8 cellular contexts compared by ENCODE assay signal in genomic region chr6:84428300-84428907, GRCh38.
DNase-seq lines count a peak whose midpoint lies in the region; ATAC-seq, FAIRE-seq and TF ChIP-seq lines count a peak whose summit lies in the region.

No MANE protein-coding gene starts in this region.

- H3K36me3 Mint-ChIP-seq in neural crest cell (ENCODE audit: low read depth) = no peaks in the 10 kb centered on the region

- no peak overlapping the region for H2AFZ ChIP-seq in endothelial cell of umbilical vein (ENCODE audit: low read depth, low read length)

- H3K4me1 ChIP-seq in BE2C (no peaks in the 10 kb centered on the region), endothelial cell of umbilical vein (ENCODE audit: control insufficient read depth, extremely low read depth, insufficient read depth, low read length) (no peaks in the 10 kb centered on the region)

- H3K4me2 ChIP-seq in endothelial cell of umbilical vein (ENCODE audit: insufficient read depth, low read length) = no peak overlapping the region

- H3K27me3 ChIP-seq in BE2C (peaks cover 29% of the 10 kb centered on the region), endothelial cell of umbilical vein (ENCODE audit: control insufficient read depth in 2 of 2, insufficient read depth in 2 of 2, low read length in 2 of 2) (no peaks in the 10 kb centered on the region)

- H3K4me3 ChIP-seq in BE2C (ENCODE audit: low read depth, low read length) = no peak overlapping the region
- no peak overlapping the region for H3K4me3 ChIP-seq in endothelial cell of umbilical vein (replicated peaks in 1 of 3; ENCODE audit: insufficient read depth in 1 of 3, low read depth in 1 of 3, low read length in 3 of 3)

- intact Hi-C loops in endothelial cell of umbilical vein (cut with micrococcal nuclease) = loop anchor here (1.0 to 2.0 kb wide), 7 partner anchors 64 to 539 kb away; no protein-coding TSS in a partner anchor

- dilution Hi-C loops in endothelial cell of umbilical vein (cut with MboI; ENCODE audit: extremely low pct_ligation_motif_present, low sequenced_read_pairs) = no loop called here

- peak; percentile 72 for ATAC-seq in HG03442 (IDR thresholded peaks at IDR 0.05; ENCODE audit: unreplicated experiment)
- no peak for ATAC-seq in GM21447 (IDR thresholded peaks at IDR 0.05; ENCODE audit: unreplicated experiment)

- CTCF ChIA-PET in endothelial cell of umbilical vein (lab: Charles Lee) = interaction anchor here (0.6 to 4.1 kb wide), 41 partner anchors 9 to 896 kb away, joined by 3 to 67 read pairs (median 5); partner anchors contain the start of gene TBX18

- H3K27ac ChIP-seq in endothelial cell of umbilical vein (ENCODE audit: insufficient read depth, low read depth, low read length) = no peak overlapping the region

- TF ChIP-seq CTCF in BE2C (IDR thresholded peaks at IDR 0.05; ENCODE audit: low read depth, low read length) (peak; percentile 96), endothelial cell of umbilical vein (IDR thresholded peaks at IDR 0.05; ENCODE audit: extremely low read depth in 1 of 2, insufficient read depth in 1 of 2, low read depth in 1 of 2, low read length in 2 of 2) (peak; percentile 86 to 88), neural crest cell (conservative IDR thresholded peaks at IDR 0.05) (peak; percentile 85)

- no peaks in the 10 kb centered on the region for H3K79me2 ChIP-seq in endothelial cell of umbilical vein (ENCODE audit: control insufficient read depth, insufficient read depth, low read length)

- POLR2A ChIA-PET in endothelial cell of umbilical vein (lab: Charles Lee) = no interaction called here

- no peaks in the 10 kb centered on the region for H4K20me1 ChIP-seq in endothelial cell of umbilical vein (replicated peaks; ENCODE audit: control insufficient read depth, extremely low read depth, insufficient read depth, low read length)

- H3K36me3 ChIP-seq in BE2C (no peaks in the 10 kb centered on the region), endothelial cell of umbilical vein (ENCODE audit: control insufficient read depth in 2 of 2, extremely low read depth in 1 of 2, insufficient read depth in 2 of 2, low read length in 2 of 2) (no peaks in the 10 kb centered on the region)

- DNase-seq in BE2C (peak; percentile 65), GM12892 (ENCODE audit: insufficient read length) (no peak), RCC 7860 (ENCODE audit: low spot score) (peak; percentile 44), endothelial cell of umbilical vein (ENCODE audit: low read depth, low spot score) (peak; percentile 82), neural crest cell (ENCODE audit: low read depth, low spot score) (peak; percentile 44), mesenteric fat pad (ENCODE audit: low spot score) (no peak)

- no peaks in the 10 kb centered on the region for H3K9me3 ChIP-seq in BE2C
- no peaks in the 10 kb centered on the region for H3K9me3 ChIP-seq in endothelial cell of umbilical vein (replicated peaks; ENCODE audit: control insufficient read depth, insufficient read depth, low read length)

- no peaks in the 10 kb centered on the region for H3K9me3 Mint-ChIP-seq in neural crest cell

- no peak overlapping the region for H3K27ac Mint-ChIP-seq in neural crest cell (ENCODE audit: unreplicated experiment)

- FAIRE-seq in GM12892 (lab: Jason Lieb, UNC) = peak; percentile 44
- peak; percentile 55 for FAIRE-seq in RCC 7860 (lab: Jason Lieb, UNC)
- peak; percentile 81 for FAIRE-seq in endothelial cell of umbilical vein (lab: Jason Lieb, UNC)

- peak overlapping the region; percentile 22 for H3K9ac ChIP-seq in endothelial cell of umbilical vein (replicated peaks; ENCODE audit: extremely low read depth, insufficient read depth, low read length)

- no peak for TF ChIP-seq POLR2A in GM12892 (IDR thresholded peaks at IDR 0.05; ENCODE audit: low read depth, low read length)
- TF ChIP-seq POLR2A in endothelial cell of umbilical vein (IDR thresholded peaks at IDR 0.05; ENCODE audit: low read depth, low read length) = no peak

- BruUV-seq in endothelial cell of umbilical vein (replicated peaks; lab: Mats Ljungman, UMichigan) = no TSS peak

- peaks cover 83% of the 10 kb centered on the region for H3K27me3 Mint-ChIP-seq in neural crest cell (ENCODE audit: low read depth)

- peaks cover 8% of the 10 kb centered on the region for H3K4me1 Mint-ChIP-seq in neural crest cell

- H3K4me3 Mint-ChIP-seq in neural crest cell = no peak overlapping the region

- no peaks in the 10 kb centered on the region for H3K9me1 ChIP-seq in endothelial cell of umbilical vein (replicated peaks; ENCODE audit: control insufficient read depth, extremely low read depth, insufficient read depth, low read length)

TF ChIP-seq in endothelial cell of umbilical vein, 7 proteins besides CTCF, POLR2A, EP300 and RAD21:
- no peak for TF ChIP-seq FOS (IDR thresholded peaks at IDR 0.05; ENCODE audit: borderline replicate concordance, insufficient read depth, low read length)

Comparison
In these comparisons a context has a peak if more than half of its experiments do, and no peak if none do; other contexts are left out.
1. DNase-seq: peak in BE2C (single experiment), RCC 7860 (single experiment), endothelial cell of umbilical vein (single experiment) and neural crest cell (single experiment); none in GM12892 (single experiment) and mesenteric fat pad (single experiment).
2. Peak in every context shown above with its lines, with median percentiles within 50 percentile points of each other: CTCF ChIP-seq.